ENCODE assay signal across 23 cellular contexts in the genomic region with DNA sequence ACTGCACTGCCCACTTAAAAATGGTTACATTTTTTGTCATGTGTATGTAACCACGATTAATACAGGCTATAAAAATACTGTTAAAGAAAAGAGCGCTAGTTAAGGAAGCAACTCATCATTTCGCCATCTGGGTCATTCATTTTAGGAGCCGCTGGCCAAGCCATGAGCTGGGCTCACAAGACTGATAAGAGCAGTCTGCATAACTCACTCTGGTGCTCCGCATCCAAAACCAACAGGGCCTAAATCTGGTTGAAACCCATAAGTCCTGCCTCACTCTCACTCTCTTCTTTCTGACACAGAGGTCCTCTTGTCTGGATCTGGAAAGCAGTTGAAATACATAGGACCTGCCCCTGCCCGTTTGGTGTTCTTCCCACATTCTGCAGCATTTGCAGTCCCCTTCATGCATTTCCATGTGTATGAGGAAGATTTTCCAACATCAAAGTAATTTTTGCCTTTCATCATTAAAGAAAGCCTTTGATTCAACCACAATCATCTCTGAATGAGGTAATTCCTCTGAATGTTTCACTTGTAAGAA.
"Had no signal": no experiment of that assay in that cellular context is flagged by ENCODE, and none has a peak within 500 bp of the region (broad histone marks: within the 10 kb centered on the region; RNA-seq: fewer than 3 reads in every experiment).

No MANE protein-coding gene starts in this region.

- DNase-seq: activated CD4-positive, alpha-beta T cell treated with anti-CD3 and anti-CD28 coated beads, Interleukin-2, amount 50 U/mL, for 1 hour; activated CD4-positive, CD25-positive, alpha-beta regulatory T cell treated with anti-CD3 and anti-CD28 coated beads, Interleukin-2, amount 50 U/mL, for 72 hours; activated gamma-delta T cell treated with Interleukin-2 at 50 U/mL for 16 hours; activated T-cell treated with anti-CD3 and anti-CD28 coated beads, Interleukin-2, amount 50 U/mL, for 1 hour; foreskin keratinocyte; hypothalamus; islet precursor cell; left colon; midbrain; natural killer cell; ovary; stimulated activated CD4-positive, alpha-beta T cell treated with anti-CD3 and anti-CD28 coated beads, Interleukin-12 subunit alpha, Interleukin-12 subunit beta, amount 100 ng/mL, for 4 hours; stimulated activated CD4-positive, alpha-beta T cell treated with anti-CD3 and anti-CD28 coated beads, Interleukin-4, amount 100 ng/mL, for 4 hours; stimulated activated naive CD8-positive, alpha-beta T cell treated with anti-CD3 and anti-CD28 coated beads, Interleukin-15, Interleukin-2, amounts not matched to agents 100 U/mL and 50 U/mL, for 24 hours; T-helper 1 cell; thyroid gland; WERI-Rb-1 had no signal

- H3K4me1 Mint-ChIP-seq: natural killer cell had no signal

- H3K9me3 ChIP-seq: ovary, prostate gland, thyroid gland had no signal

- H3K4me1 ChIP-seq: foreskin keratinocyte, prostate gland, thyroid gland had no signal

- H3K36me3 Mint-ChIP-seq: activated naive CD4-positive, alpha-beta T cell treated with anti-CD3 and anti-CD28 coated beads, Interleukin-2, amount 50 U/mL, for 72 hours; natural killer cell had no signal

- H3K27ac Mint-ChIP-seq: activated naive CD4-positive, alpha-beta T cell treated with anti-CD3 and anti-CD28 coated beads, Interleukin-2, amount 50 U/mL, for 72 hours; natural killer cell had no signal

- H3K27ac ChIP-seq: foreskin keratinocyte, ovary, prostate gland, thyroid gland had no signal

- H3K36me3 ChIP-seq: ovary, prostate gland, thyroid gland, WERI-Rb-1 had no signal

- H3K4me3 Mint-ChIP-seq: natural killer cell had no signal

- FAIRE-seq: endometrium, TTC549 had no signal

- H3K4me3 ChIP-seq: lung, ovary, prostate gland, thyroid gland had no signal

- H3K27me3 ChIP-seq: foreskin keratinocyte, ovary, thyroid gland had no signal

- ATAC-seq: activated naive CD4-positive, alpha-beta T cell treated with anti-CD3 and anti-CD28 coated beads, Interleukin-2, amount 50 U/mL, for 72 hours; foreskin keratinocyte; left colon; natural killer cell; SK-N-SH treated with all-trans-retinoic acid at 6 μM for 48 hours; stimulated activated naive CD8-positive, alpha-beta T cell treated with anti-CD3 and anti-CD28 coated beads, Interleukin-15, Interleukin-2, amounts not matched to agents 100 U/mL and 50 U/mL, for 24 hours had no signal

- H3K9me3 Mint-ChIP-seq: activated naive CD4-positive, alpha-beta T cell treated with anti-CD3 and anti-CD28 coated beads, Interleukin-2, amount 50 U/mL, for 72 hours; natural killer cell had no signal
